23 cellular contexts compared by ENCODE assay signal in genomic region chr4:27055226-27055760, GRCh38.
"Had no signal": no experiment of that assay in that cellular context is flagged by ENCODE, and none has a peak within 500 bp of the region (broad histone marks: within the 10 kb centered on the region; RNA-seq: fewer than 3 reads in every experiment).

No MANE protein-coding gene starts in this region.

- H3K36me3 ChIP-seq: brain microvascular endothelial cell, left ventricle myocardium inferior, pancreas, right atrium auricular region, suprapubic skin, tibial artery, upper lobe of right lung had no signal

- H3K4me1 Mint-ChIP-seq: activated CD4-positive, alpha-beta T cell treated with anti-CD3 and anti-CD28 coated beads for 36 hours; activated naive CD4-positive, alpha-beta T cell treated with anti-CD3 and anti-CD28 coated beads, Interleukin-2, amount 10 ng/mL, durations not matched to agents 7 days and 5 days; activated naive CD8-positive, alpha-beta T cell treated with anti-CD3 and anti-CD28 coated beads, Interleukin-2, amount 10 ng/mL, durations not matched to agents 7 days and 5 days; nephron had no signal

- H3K36me3 Mint-ChIP-seq: activated naive CD4-positive, alpha-beta T cell treated with anti-CD3 and anti-CD28 coated beads, Interleukin-2, amount 10 ng/mL, durations not matched to agents 7 days and 5 days; activated naive CD8-positive, alpha-beta T cell treated with anti-CD3 and anti-CD28 coated beads, Interleukin-2, amount 10 ng/mL, durations not matched to agents 7 days and 5 days had no signal

- H3K4me3 ChIP-seq: left ventricle myocardium inferior, lung, mucosa of descending colon, pancreas, right atrium auricular region, suprapubic skin, tibial artery, upper lobe of right lung had no signal

- H3K4me1 ChIP-seq: foreskin keratinocyte, left ventricle myocardium inferior, pancreas, right atrium auricular region, suprapubic skin, tibial artery, upper lobe of right lung had no signal

- H3K9me3 ChIP-seq: left ventricle myocardium inferior, mucosa of descending colon, pancreas, right atrium auricular region, suprapubic skin, tibial artery, upper lobe of right lung had no signal

- H3K27ac Mint-ChIP-seq: activated CD4-positive, alpha-beta T cell treated with anti-CD3 and anti-CD28 coated beads for 36 hours; activated naive CD4-positive, alpha-beta T cell treated with anti-CD3 and anti-CD28 coated beads, Interleukin-2, amount 10 ng/mL, durations not matched to agents 7 days and 5 days; activated naive CD8-positive, alpha-beta T cell treated with anti-CD3 and anti-CD28 coated beads, Interleukin-2, amount 10 ng/mL, durations not matched to agents 7 days and 5 days; nephron had no signal

- H3K4me3 Mint-ChIP-seq: activated CD4-positive, alpha-beta T cell treated with anti-CD3 and anti-CD28 coated beads for 36 hours; activated naive CD4-positive, alpha-beta T cell treated with anti-CD3 and anti-CD28 coated beads, Interleukin-2, amount 10 ng/mL, durations not matched to agents 7 days and 5 days; activated naive CD8-positive, alpha-beta T cell treated with anti-CD3 and anti-CD28 coated beads, Interleukin-2, amount 10 ng/mL, durations not matched to agents 7 days and 5 days; nephron had no signal

- H3K27ac ChIP-seq: brain microvascular endothelial cell, foreskin keratinocyte, left ventricle myocardium inferior, pancreas, right atrium auricular region, suprapubic skin, tibial artery, upper lobe of right lung had no signal

- H3K9me3 Mint-ChIP-seq: activated naive CD4-positive, alpha-beta T cell treated with anti-CD3 and anti-CD28 coated beads, Interleukin-2, amount 10 ng/mL, durations not matched to agents 7 days and 5 days; activated naive CD8-positive, alpha-beta T cell treated with anti-CD3 and anti-CD28 coated beads, Interleukin-2, amount 10 ng/mL, durations not matched to agents 7 days and 5 days; nephron had no signal

- DNase-seq: activated CD4-positive, alpha-beta T cell treated with anti-CD3 and anti-CD28 coated beads for 36 hours; activated CD4-positive, CD25-positive, alpha-beta regulatory T cell; activated gamma-delta T cell; activated naive CD4-positive, alpha-beta T cell treated with anti-CD3 and anti-CD28 coated beads, Interleukin-2, amount 10 ng/mL, durations not matched to agents 7 days and 5 days; activated naive CD8-positive, alpha-beta T cell treated with anti-CD3 and anti-CD28 coated beads, Interleukin-2, amount 10 ng/mL, durations not matched to agents 7 days and 5 days; activated T-cell treated with anti-CD3 and anti-CD28 coated beads for 4 hours; brain microvascular endothelial cell; caudate nucleus; cortex of kidney; foreskin keratinocyte; islet precursor cell; left ventricle myocardium inferior; mucosa of descending colon; pancreas; stimulated activated CD4-positive, alpha-beta T cell treated with anti-CD3 and anti-CD28 coated beads, Interleukin-15, amount 100 ng/mL, for 24 hours; stimulated activated CD4-positive, alpha-beta T cell treated with anti-CD3 and anti-CD28 coated beads, Interleukin-2, amount 100 ng/mL, for 24 hours; stimulated activated naive CD4-positive, alpha-beta T cell; tibial artery; upper lobe of right lung had no signal

- H3K27me3 ChIP-seq: brain microvascular endothelial cell, foreskin keratinocyte, pancreas, right atrium auricular region, tibial artery, upper lobe of right lung had no signal
